21 cellular contexts compared by ENCODE assay signal in genomic region chr6:3147914-3148757, GRCh38. TPM values are rescaled to one million over a fixed set of nuclear protein-coding genes. Genes with fewer than 3 reads are reported as not detected.
A peak's percentile ranks its signal among the peaks of the same experiment; 100 is the strongest.
DNase-seq lines count a peak whose midpoint lies in the region; ATAC-seq, FAIRE-seq and TF ChIP-seq lines count a peak whose summit lies in the region.
"Had no signal": no experiment of that assay in that cellular context is flagged by ENCODE, and none has a peak within 500 bp of the region (broad histone marks: within the 10 kb centered on the region; RNA-seq: fewer than 3 reads in every experiment).

No MANE protein-coding gene starts in this region.

- H3K27me3 ChIP-seq in keratinocyte (ENCODE audit: control insufficient read depth, extremely low read depth, insufficient read depth, low read length), result no peaks in the 10 kb centered on the region
- H3K27me3 ChIP-seq: hepatocyte, tibial artery had no signal

- H3K9me1 ChIP-seq in keratinocyte (ENCODE audit: control insufficient read depth, extremely low read depth, insufficient read depth, low read length), result no peaks in the 10 kb centered on the region

- no peak for ATAC-seq in HG02840 (IDR thresholded peaks at IDR 0.05; ENCODE audit: low FRiP score, unreplicated experiment)
- ATAC-seq: activated CD4-positive, alpha-beta T cell treated with anti-CD3 and anti-CD28 coated beads for 36 hours; effector memory CD8-positive, alpha-beta T cell; Right ventricle myocardium inferior; sciatic nerve had no signal

- no peak for FAIRE-seq in keratinocyte (lab: Jason Lieb, UNC)
- FAIRE-seq: kidney had no signal

- no peaks in the 10 kb centered on the region for H4K20me1 ChIP-seq in keratinocyte (ENCODE audit: control insufficient read depth, extremely low read depth, insufficient read depth, low read length)

- H2AFZ ChIP-seq in keratinocyte (ENCODE audit: control insufficient read depth, low read length), result no peak overlapping the region
- H2AFZ ChIP-seq: hepatocyte, parathyroid adenoma had no signal

- H3K4me2 ChIP-seq in keratinocyte (ENCODE audit: control insufficient read depth, extremely low read depth, insufficient read depth, low read depth, low read length), result no peak overlapping the region
- H3K4me2 ChIP-seq: hepatocyte had no signal

- H3K4me1 ChIP-seq in keratinocyte (ENCODE audit: control insufficient read depth, extremely low read depth, insufficient read depth, low read length), result no peaks in the 10 kb centered on the region
- H3K4me1 ChIP-seq: parathyroid adenoma, tibial artery had no signal

- no peak overlapping the region for H3K9ac ChIP-seq in keratinocyte (ENCODE audit: control insufficient read depth, extremely low read depth, insufficient read depth, low read length)
- H3K9ac ChIP-seq: parathyroid adenoma had no signal

- DNase-seq in GM12864 (ENCODE audit: low read depth) (no peak), NCI-H2029 treated with DMSO at 0.1 percent for 48 hours (lab: John Stamatoyannopoulos, UW) (peak; percentile 90), astrocyte of the cerebellum (ENCODE audit: low read depth) (no peak), keratinocyte (ENCODE audit: low read depth, low spot score) (no peak), NCI-H748 treated with DMSO at 0.1 percent for 48 hours (lab: John Stamatoyannopoulos, UW) (no peak), NCI-H226 (no peak)
- no peak for DNase-seq in central memory CD4-positive, alpha-beta T cell
- DNase-seq: activated CD4-positive, alpha-beta T cell treated with anti-CD3 and anti-CD28 coated beads for 36 hours; caudate nucleus; CD4-positive, alpha-beta memory T cell; effector memory CD8-positive, alpha-beta T cell; kidney; NCI-H1417; NCI-H446; SW 1271; tibial artery had no signal

- H3K36me3 ChIP-seq in keratinocyte (ENCODE audit: control insufficient read depth in 2 of 2, extremely low read depth in 1 of 2, insufficient read depth in 2 of 2, low read length in 2 of 2), result peaks cover 0 to 17% of the 10 kb centered on the region in 2 experiments

- dilution Hi-C loops in keratinocyte (cut with MboI; ENCODE audit: extremely low pct_ligation_motif_present, low sequenced_read_pairs), result no loop called here

- H3K9me3 ChIP-seq in keratinocyte (ENCODE audit: control insufficient read depth, low read depth, low read length), result no peaks in the 10 kb centered on the region
- H3K9me3 ChIP-seq: tibial artery had no signal

- H3K27ac ChIP-seq in keratinocyte (ENCODE audit: control insufficient read depth, insufficient read depth, low read length), result no peak overlapping the region
- H3K27ac ChIP-seq: hepatocyte, parathyroid adenoma, tibial artery had no signal

- H3K79me2 ChIP-seq in keratinocyte (ENCODE audit: control insufficient read depth, insufficient read depth, low read length), result no peaks in the 10 kb centered on the region
- H3K79me2 ChIP-seq: hepatocyte, parathyroid adenoma had no signal

- in situ Hi-C loops in astrocyte of the cerebellum (cut with HindIII; ENCODE audit: low sequenced_read_pairs), result loop anchor here (25.0 kb wide), 1 partner anchor 839 kb away; no protein-coding TSS in a partner anchor

- H3K4me3 ChIP-seq in GM12864 (ENCODE audit: low read depth, low read length) (no peak overlapping the region), astrocyte of the cerebellum (ENCODE audit: low read depth, low read length) (no peak overlapping the region), keratinocyte (ENCODE audit: control insufficient read depth in 2 of 3, extremely low read depth in 1 of 3, insufficient read depth in 2 of 3, low read depth in 1 of 3, low read length in 3 of 3) (no peak overlapping the region)
- H3K4me3 ChIP-seq: hepatocyte, tibial artery had no signal

- TF ChIP-seq CTCF in GM12864 (IDR thresholded peaks at IDR 0.05; ENCODE audit: low read depth, low read length, missing control alignments) (peak; percentile 28), astrocyte of the cerebellum (IDR thresholded peaks at IDR 0.05; ENCODE audit: low read depth, low read length, missing control alignments) (peak; percentile 13), keratinocyte (optimal IDR thresholded peaks at IDR 0.05 in 1 of 3, IDR thresholded peaks at IDR 0.05 in 1 of 3, conservative IDR thresholded peaks at IDR 0.05 in 1 of 3; ENCODE audit: extremely low read depth in 1 of 3, insufficient read depth in 2 of 3, low read length in 3 of 3) (peak in 2 of 3 experiments; percentile 25 to 32)

RNA-seq across cellular contexts. Expression of gene TUBB2A, which starts 9.2 kb away (rescaled TPM):
- polyA plus RNA-seq in keratinocyte, result 58.8 to 84.4 TPM (median 73.0 TPM) in 3 replicates
- polyA plus RNA-seq in keratinocyte (2011; ENCODE audit: low read depth), result 96.2 TPM
- polyA plus RNA-seq in keratinocyte (2011; cell fraction: cytosol; rRNA removed), result 75.1 and 127 TPM in 2 replicates
- polyA plus RNA-seq in keratinocyte (2011; cell fraction: nucleus; rRNA removed), result 79.8 and 104 TPM in 2 replicates
- 84.1 and 269 TPM in 2 replicates for polyA plus RNA-seq in keratinocyte (2012; ENCODE audit: low replicate concordance)
- 53.2 to 87.1 TPM (median 66.5 TPM) in 3 replicates for polyA minus RNA-seq in keratinocyte
- polyA minus RNA-seq in keratinocyte (2011; cell fraction: cytosol; rRNA and poly(A)+ RNA removed), result 179 TPM
- polyA minus RNA-seq in keratinocyte (2011; cell fraction: nucleus; rRNA and poly(A)+ RNA removed), result 67.7 and 76.3 TPM in 2 replicates

RNA-seq across cellular contexts. Expression of gene BPHL, which starts 29.6 kb away (rescaled TPM):
- 17.5 to 21.9 TPM (median 21.8 TPM) in 3 replicates for polyA plus RNA-seq in keratinocyte
- 5.5 TPM for polyA plus RNA-seq in keratinocyte (2011; ENCODE audit: low read depth)
- 16.4 and 16.6 TPM in 2 replicates for polyA plus RNA-seq in keratinocyte (2011; cell fraction: cytosol; rRNA removed)
- polyA plus RNA-seq in keratinocyte (2011; cell fraction: nucleus; rRNA removed), result 19.8 and 21.9 TPM in 2 replicates
- 11.2 and 12.7 TPM in 2 replicates for polyA plus RNA-seq in keratinocyte (2012; ENCODE audit: low replicate concordance)
- polyA minus RNA-seq in keratinocyte, result 4.8 to 13.6 TPM (median 10.8 TPM) in 3 replicates
- 9.0 TPM for polyA minus RNA-seq in keratinocyte (2011; cell fraction: cytosol; rRNA and poly(A)+ RNA removed)
- 4.0 and 6.4 TPM in 2 replicates for polyA minus RNA-seq in keratinocyte (2011; cell fraction: nucleus; rRNA and poly(A)+ RNA removed)
